ENCODE assay signal across 16 cellular contexts in the genomic region with DNA sequence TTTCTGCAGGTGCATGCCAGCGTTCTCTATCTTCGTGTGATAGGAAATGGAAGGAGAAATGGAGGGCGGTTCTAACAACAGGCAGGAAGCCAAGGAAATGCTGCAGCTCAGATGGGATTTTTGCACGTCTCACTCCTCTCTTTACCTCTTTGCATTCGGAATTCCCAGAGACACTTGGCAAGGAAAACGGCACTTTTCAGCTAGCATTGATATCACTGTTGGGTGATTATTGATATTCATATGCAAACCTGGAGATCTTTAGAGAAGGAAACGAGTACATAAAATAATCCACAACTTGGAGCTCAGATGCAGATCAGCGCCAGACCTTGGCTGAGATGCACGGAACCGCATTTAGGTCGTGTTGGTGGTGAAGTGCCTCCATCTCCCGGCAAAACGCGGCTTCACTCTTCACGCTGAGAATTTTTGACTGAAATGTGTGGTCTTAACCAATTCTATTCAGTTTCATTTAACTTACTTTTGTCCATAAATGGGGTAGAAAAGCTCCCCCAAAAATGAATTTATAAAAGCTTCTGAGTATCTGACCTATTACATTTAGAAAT.
"Had no signal": no experiment of that assay in that cellular context is flagged by ENCODE, and none has a peak within 500 bp of the region (broad histone marks: within the 10 kb centered on the region; RNA-seq: fewer than 3 reads in every experiment).

No MANE protein-coding gene starts in this region.

- H3K9me3 ChIP-seq: ascending aorta, neutrophil had no signal

- H3K79me2 ChIP-seq: hepatocyte, parathyroid adenoma had no signal

- H3K4me2 ChIP-seq: hepatocyte had no signal

- H3K27me3 ChIP-seq: ascending aorta, hepatocyte had no signal

- DNase-seq: activated CD4-positive, alpha-beta T cell treated with anti-CD3 and anti-CD28 coated beads, Interleukin-2, amount 50 U/mL, for 48 hours; activated naive CD4-positive, alpha-beta T cell treated with Interleukin-2 at 50 U/mL for 16 hours; activated naive CD8-positive, alpha-beta T cell treated with anti-CD3 and anti-CD28 coated beads, Interleukin-2, amount 50 U/mL, for 24 hours; erythroblast; naive thymus-derived CD4-positive, alpha-beta T cell; stimulated activated CD4-positive, alpha-beta T cell treated with anti-CD3 and anti-CD28 coated beads, Interleukin-2, amount 100 ng/mL, for 48 hours had no signal

- FAIRE-seq: keratinocyte had no signal

- H2AFZ ChIP-seq: hepatocyte, parathyroid adenoma had no signal

- ATAC-seq: activated CD4-positive, CD25-positive, alpha-beta regulatory T cell treated with anti-CD3 and anti-CD28 coated beads, Interleukin-2, amount 50 U/mL, for 24 hours; activated naive CD8-positive, alpha-beta T cell treated with anti-CD3 and anti-CD28 coated beads, Interleukin-2, amount 50 U/mL, for 24 hours; activated T-helper 17 cell treated with anti-CD3 and anti-CD28 coated beads, Interleukin-2, amount 50 U/mL, for 72 hours; left lobe of liver; naive thymus-derived CD4-positive, alpha-beta T cell; stimulated activated memory B cell treated with anti-CD40 and anti-IgM and Interleukin-4, amounts not matched to agents 10 μg/mL and 1 μg/mL and 100 μg/mL, for 72 hours had no signal

- H3K9ac ChIP-seq: parathyroid adenoma had no signal

- H3K4me3 ChIP-seq: ascending aorta, cardiac muscle cell, hepatocyte had no signal

- H3K27ac ChIP-seq: ascending aorta, cardiac muscle cell, hepatocyte, neutrophil, parathyroid adenoma had no signal

- H3K36me3 ChIP-seq: ascending aorta, cardiac muscle cell, neutrophil had no signal

- H3K4me1 ChIP-seq: ascending aorta, parathyroid adenoma had no signal
